In the genomic region with DNA sequence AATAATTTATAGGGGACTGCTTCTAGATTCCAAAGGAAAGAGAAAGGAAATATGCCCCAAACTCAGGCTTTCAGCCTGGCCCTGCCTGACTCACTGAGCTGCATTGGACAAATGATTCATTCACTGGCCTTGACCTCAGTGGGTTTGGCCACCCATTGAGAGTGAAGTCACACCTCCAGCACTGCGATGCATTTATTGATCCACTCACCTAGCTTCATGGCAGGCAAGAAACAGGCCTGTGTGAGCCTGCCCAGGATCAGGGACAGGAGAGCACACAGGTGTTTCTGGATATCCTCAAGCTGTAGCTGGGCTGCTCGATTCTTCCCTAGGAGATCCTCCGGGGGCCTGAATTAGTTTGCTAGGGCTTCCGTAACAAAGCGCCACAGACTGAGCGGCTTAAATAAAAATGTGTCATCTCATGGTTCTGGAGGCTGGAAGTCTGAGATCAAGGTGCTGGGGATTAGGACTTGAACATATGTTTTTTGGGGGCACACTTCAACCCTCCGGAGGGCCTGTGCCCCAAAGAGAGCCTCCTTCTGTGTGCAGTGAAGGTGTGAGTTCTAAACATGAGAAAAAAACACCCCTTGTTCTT, we compare ENCODE assay signal across 8 cellular contexts. TPM values are rescaled to one million over a fixed set of nuclear protein-coding genes. Genes with fewer than 3 reads are reported as not detected.
DNase-seq lines count a peak whose midpoint lies in the region; ATAC-seq and TF ChIP-seq lines count a peak whose summit lies in the region.

No MANE protein-coding gene starts in this region.

- TF ChIP-seq CTCF in PC-3 (conservative IDR thresholded peaks at IDR 0.05; ENCODE audit: low read depth, low read length) = no peak
- no peak for TF ChIP-seq CTCF in epithelial cell of esophagus (IDR thresholded peaks at IDR 0.05; ENCODE audit: insufficient read depth, low read depth, low read length, missing control alignments)

- BruUV-seq in PC-3 (replicated peaks; lab: Mats Ljungman, UMichigan) = TSS peak; percentile 65

- peak overlapping the region; percentile 89 for H3K9ac ChIP-seq in PC-3 (ENCODE audit: low read length)
- no peak overlapping the region for H3K9ac ChIP-seq in rectal smooth muscle tissue (ENCODE audit: low read length)

- H3F3A ChIP-seq in PC-3 (ENCODE audit: low read length, unreplicated experiment) = peaks cover 3% of the 10 kb centered on the region

- CTCF ChIA-PET in PC-3 (lab: Charles Lee) = interaction anchor here (0.7 kb wide), 1 partner anchor 51 kb away, joined by 4 read pairs; no protein-coding TSS in a partner anchor

- no peaks in the 10 kb centered on the region for H3K27me3 ChIP-seq in PC-3 (ENCODE audit: low read length)
- H3K27me3 ChIP-seq in rectal smooth muscle tissue (ENCODE audit: control insufficient read depth, insufficient read depth, low read length) = no peaks in the 10 kb centered on the region

- peak overlapping the region; percentile 77 for H3K4me2 ChIP-seq in PC-3 (ENCODE audit: low read length)

- H3K27ac ChIP-seq in PC-3 (ENCODE audit: low read length) (peak overlapping the region; percentile 95), rectal smooth muscle tissue (ENCODE audit: low read depth, low read length) (peak overlapping the region; percentile 82)

- peak overlapping the region; percentile 50 for H3K4me3 ChIP-seq in PC-3 (ENCODE audit: low read length)
- no peak overlapping the region for H3K4me3 ChIP-seq in epithelial cell of esophagus (ENCODE audit: low read length)
- no peak overlapping the region for H3K4me3 ChIP-seq in rectal smooth muscle tissue (ENCODE audit: low read length)

- H3K79me2 ChIP-seq in PC-3 (ENCODE audit: low read length) = no peaks in the 10 kb centered on the region

- DNase-seq in ELR (ENCODE audit: low read depth) (peak; percentile 95), PC-3 (peak; percentile 92), epithelial cell of esophagus (ENCODE audit: low read depth) (peak; percentile 95), NCI-H187 treated with DMSO at 0.1 percent for 48 hours (lab: John Stamatoyannopoulos, UW) (no peak)
- no peak for DNase-seq in activated CD8-positive, alpha-beta memory T cell treated with anti-CD3 and anti-CD28 coated beads, Interleukin-2, amount 50 U/mL, for 48 hours

- no peaks in the 10 kb centered on the region for H3K36me3 ChIP-seq in PC-3 (ENCODE audit: low read depth, low read length)
- no peaks in the 10 kb centered on the region for H3K36me3 ChIP-seq in rectal smooth muscle tissue (ENCODE audit: control insufficient read depth, insufficient read depth, low read length)

- H3K4me1 ChIP-seq in PC-3 (ENCODE audit: insufficient read depth, low read length) (peaks cover 64% of the 10 kb centered on the region), rectal smooth muscle tissue (ENCODE audit: control insufficient read depth, insufficient read depth, low read length) (peaks cover 6% of the 10 kb centered on the region)

- H3K9me3 ChIP-seq in PC-3 (ENCODE audit: low read length) = no peaks in the 10 kb centered on the region

- no peaks in the 10 kb centered on the region for H3K9me2 ChIP-seq in PC-3 (replicated peaks; ENCODE audit: low read length)

- no peaks in the 10 kb centered on the region for H4K20me1 ChIP-seq in PC-3 (ENCODE audit: low read length)

- POLR2A ChIA-PET in PC-3 (lab: Charles Lee; ENCODE audit: unreplicated experiment) = interaction anchor here (0.6 to 0.7 kb wide), 2 partner anchors 13 to 50 kb away, joined by 3 to 8 read pairs; no protein-coding TSS in a partner anchor

- intact Hi-C loops in PC-3 (cut with micrococcal nuclease) = loop anchor here (1.0 to 10.0 kb wide), 2 partner anchors 20 to 676 kb away; no protein-coding TSS in a partner anchor

- H2AFZ ChIP-seq in PC-3 (ENCODE audit: low read length) = no peak overlapping the region

- peak; percentile 70 for ATAC-seq in PC-3
- ATAC-seq in GM21786 (IDR thresholded peaks at IDR 0.05; ENCODE audit: unreplicated experiment) = no peak
- ATAC-seq in HG02870 (IDR thresholded peaks at IDR 0.05; ENCODE audit: unreplicated experiment) = no peak

RNA-seq across cellular contexts. Expression of a gene that starts 7.3 kb away (rescaled TPM):
- total RNA-seq in PC-3 (2014; rRNA removed) = 522 and 586 TPM in 2 replicates

RNA-seq across cellular contexts. Expression of a gene that starts 55.7 kb away (rescaled TPM):
- total RNA-seq in PC-3 (2014; rRNA removed) = 124 and 148 TPM in 2 replicates

Comparison
In these comparisons a context has a peak if more than half of its experiments do, and no peak if none do; other contexts are left out.
1. DNase-seq: peak in ELR (single experiment), PC-3 (single experiment) and epithelial cell of esophagus (single experiment); none in NCI-H187 treated with DMSO at 0.1 percent for 48 hours (single experiment) and activated CD8-positive, alpha-beta memory T cell treated with anti-CD3 and anti-CD28 coated beads, Interleukin-2, amount 50 U/mL, for 48 hours (single experiment).